8 cellular contexts compared by ENCODE assay signal in the genomic region with DNA sequence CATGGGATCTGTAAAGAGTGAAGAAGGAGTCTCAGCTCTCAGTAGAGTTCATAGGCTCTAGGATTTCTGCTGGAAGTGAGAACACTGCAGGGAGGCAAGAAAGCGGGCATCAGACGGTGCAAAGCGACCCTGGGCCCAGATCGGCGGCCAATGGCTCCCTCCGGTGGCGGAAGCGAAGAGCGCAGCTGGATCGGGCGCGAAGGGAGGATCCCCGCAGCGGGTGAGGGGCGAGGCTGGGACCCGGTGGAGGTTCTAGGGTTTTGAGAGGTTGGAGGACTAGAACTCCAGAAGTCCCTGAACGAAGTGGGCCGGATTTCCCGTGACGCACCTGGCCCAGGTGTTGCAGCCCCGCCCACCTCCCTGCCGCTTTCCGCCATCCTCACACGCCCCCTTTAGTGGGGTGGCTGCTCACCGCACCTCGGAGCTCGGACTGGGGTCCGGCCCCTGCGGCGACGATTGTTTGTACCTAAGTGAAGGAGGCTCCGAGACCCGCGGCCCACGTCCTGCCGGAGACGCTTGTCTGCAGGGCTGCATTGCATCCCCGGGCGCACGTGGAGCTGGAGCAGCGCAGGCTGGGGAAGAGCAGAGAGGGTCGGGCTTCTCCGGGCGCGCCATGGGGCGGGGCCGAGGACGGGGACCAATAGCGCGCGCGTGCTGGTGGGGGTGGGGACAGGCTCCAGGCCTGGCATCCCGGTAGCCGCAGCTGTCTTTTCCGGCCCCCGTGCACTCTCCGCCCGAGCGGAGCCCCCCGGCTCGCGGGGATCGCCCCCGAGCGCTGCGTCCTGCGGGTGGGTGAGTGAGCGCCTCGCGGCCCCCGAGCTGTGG. TPM values are rescaled to one million over a fixed set of nuclear protein-coding genes. Genes with fewer than 3 reads are reported as not detected.
A peak's percentile ranks its signal among the peaks of the same experiment; 100 is the strongest.
DNase-seq lines count a peak whose midpoint lies in the region; ATAC-seq and TF ChIP-seq lines count a peak whose summit lies in the region.

A gene with protein sequence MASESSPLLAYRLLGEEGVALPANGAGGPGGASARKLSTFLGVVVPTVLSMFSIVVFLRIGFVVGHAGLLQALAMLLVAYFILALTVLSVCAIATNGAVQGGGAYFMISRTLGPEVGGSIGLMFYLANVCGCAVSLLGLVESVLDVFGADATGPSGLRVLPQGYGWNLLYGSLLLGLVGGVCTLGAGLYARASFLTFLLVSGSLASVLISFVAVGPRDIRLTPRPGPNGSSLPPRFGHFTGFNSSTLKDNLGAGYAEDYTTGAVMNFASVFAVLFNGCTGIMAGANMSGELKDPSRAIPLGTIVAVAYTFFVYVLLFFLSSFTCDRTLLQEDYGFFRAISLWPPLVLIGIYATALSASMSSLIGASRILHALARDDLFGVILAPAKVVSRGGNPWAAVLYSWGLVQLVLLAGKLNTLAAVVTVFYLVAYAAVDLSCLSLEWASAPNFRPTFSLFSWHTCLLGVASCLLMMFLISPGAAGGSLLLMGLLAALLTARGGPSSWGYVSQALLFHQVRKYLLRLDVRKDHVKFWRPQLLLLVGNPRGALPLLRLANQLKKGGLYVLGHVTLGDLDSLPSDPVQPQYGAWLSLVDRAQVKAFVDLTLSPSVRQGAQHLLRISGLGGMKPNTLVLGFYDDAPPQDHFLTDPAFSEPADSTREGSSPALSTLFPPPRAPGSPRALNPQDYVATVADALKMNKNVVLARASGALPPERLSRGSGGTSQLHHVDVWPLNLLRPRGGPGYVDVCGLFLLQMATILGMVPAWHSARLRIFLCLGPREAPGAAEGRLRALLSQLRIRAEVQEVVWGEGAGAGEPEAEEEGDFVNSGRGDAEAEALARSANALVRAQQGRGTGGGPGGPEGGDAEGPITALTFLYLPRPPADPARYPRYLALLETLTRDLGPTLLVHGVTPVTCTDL (plus strand): TSS at position 666 of the 825 bp plus-strand sequence. CDS start 1,485 bp downstream, outside the sequence.

- no peaks in the 10 kb centered on the region for H3K9me3 Mint-ChIP-seq in activated T-helper 1 cell treated with anti-CD3 and anti-CD28 coated beads, Interleukin-12 subunit alpha, Interleukin-12 subunit beta, Interleukin-2, Interleukin-4 antibody, amounts not matched to agents 30 ng/mL and 10 ng/mL and 1 ng/mL, durations not matched to agents 14 hours and 24 hours and 36 hours
- H3K9me3 Mint-ChIP-seq in naive thymus-derived CD4-positive, alpha-beta T cell: no peaks in the 10 kb centered on the region
- no peaks in the 10 kb centered on the region for H3K9me3 Mint-ChIP-seq in stimulated activated memory B cell treated with anti-CD40 and anti-IgM and Interleukin-4, amounts not matched to agents 10 μg/mL and 1 μg/mL and 100 μg/mL, for 72 hours

- peaks cover 2% of the 10 kb centered on the region for H3K79me2 ChIP-seq in fibroblast of lung (ENCODE audit: control insufficient read depth, insufficient read depth, low read length)

- intact Hi-C loops in activated T-helper 1 cell treated with anti-CD3 and anti-CD28 coated beads, Interleukin-12 subunit alpha, Interleukin-12 subunit beta, Interleukin-2, Interleukin-4 antibody, amounts not matched to agents 30 ng/mL and 10 ng/mL and 1 ng/mL, durations not matched to agents 14 hours and 24 hours and 36 hours (cut with micrococcal nuclease): loop anchor here (1.0 to 5.0 kb wide), 16 partner anchors 15 to 373 kb away; a partner anchor contains a TSS
- intact Hi-C loops in naive thymus-derived CD4-positive, alpha-beta T cell (cut with micrococcal nuclease): loop anchor here (1.0 to 5.0 kb wide), 18 partner anchors 14 to 423 kb away; a partner anchor contains a TSS

- H3K9ac ChIP-seq in fibroblast of lung (ENCODE audit: insufficient read depth, low read length): peak within 1 kb of the TSS; percentile 46

- H3K4me1 Mint-ChIP-seq in activated T-helper 1 cell treated with anti-CD3 and anti-CD28 coated beads, Interleukin-12 subunit alpha, Interleukin-12 subunit beta, Interleukin-2, Interleukin-4 antibody, amounts not matched to agents 30 ng/mL and 10 ng/mL and 1 ng/mL, durations not matched to agents 14 hours and 24 hours and 36 hours (ENCODE audit: low read depth): peaks cover 8% of the 10 kb centered on the region
- peaks cover 0 to 31% (median 19%) of the 10 kb centered on the region in 7 donors for H3K4me1 Mint-ChIP-seq in naive thymus-derived CD4-positive, alpha-beta T cell
- H3K4me1 Mint-ChIP-seq in stimulated activated memory B cell treated with anti-CD40 and anti-IgM and Interleukin-4, amounts not matched to agents 10 μg/mL and 1 μg/mL and 100 μg/mL, for 72 hours: peaks cover 37% of the 10 kb centered on the region

- peak within 1 kb of the TSS; percentile 92 for H3K4me2 ChIP-seq in fibroblast of lung (ENCODE audit: extremely low read depth, insufficient read depth, low read length)

- peak within 1 kb of the TSS; percentile 79 for H3K27ac Mint-ChIP-seq in activated T-helper 1 cell treated with anti-CD3 and anti-CD28 coated beads, Interleukin-12 subunit alpha, Interleukin-12 subunit beta, Interleukin-2, Interleukin-4 antibody, amounts not matched to agents 30 ng/mL and 10 ng/mL and 1 ng/mL, durations not matched to agents 14 hours and 24 hours and 36 hours
- H3K27ac Mint-ChIP-seq in naive thymus-derived CD4-positive, alpha-beta T cell: peak within 1 kb of the TSS; percentile 71 to 97 (median 90)
- peak within 1 kb of the TSS; percentile 64 for H3K27ac Mint-ChIP-seq in stimulated activated memory B cell treated with anti-CD40 and anti-IgM and Interleukin-4, amounts not matched to agents 10 μg/mL and 1 μg/mL and 100 μg/mL, for 72 hours

- peak within 1 kb of the TSS; percentile 93 for H3K4me3 Mint-ChIP-seq in activated T-helper 1 cell treated with anti-CD3 and anti-CD28 coated beads, Interleukin-12 subunit alpha, Interleukin-12 subunit beta, Interleukin-2, Interleukin-4 antibody, amounts not matched to agents 30 ng/mL and 10 ng/mL and 1 ng/mL, durations not matched to agents 14 hours and 24 hours and 36 hours
- peak within 1 kb of the TSS; percentile 89 to 95 (median 92) for H3K4me3 Mint-ChIP-seq in naive thymus-derived CD4-positive, alpha-beta T cell
- H3K4me3 Mint-ChIP-seq in stimulated activated memory B cell treated with anti-CD40 and anti-IgM and Interleukin-4, amounts not matched to agents 10 μg/mL and 1 μg/mL and 100 μg/mL, for 72 hours: peak within 1 kb of the TSS; percentile 97

- H3K9me3 ChIP-seq in fibroblast of lung (ENCODE audit: control insufficient read depth, insufficient read depth, low read depth, low read length): no peaks in the 10 kb centered on the region
- H3K9me3 ChIP-seq in naive thymus-derived CD4-positive, alpha-beta T cell (ENCODE audit: control insufficient read depth in 2 of 3, low read length in 3 of 3): no peaks in the 10 kb centered on the region

- H3K27me3 Mint-ChIP-seq in activated T-helper 1 cell treated with anti-CD3 and anti-CD28 coated beads, Interleukin-12 subunit alpha, Interleukin-12 subunit beta, Interleukin-2, Interleukin-4 antibody, amounts not matched to agents 30 ng/mL and 10 ng/mL and 1 ng/mL, durations not matched to agents 14 hours and 24 hours and 36 hours (ENCODE audit: insufficient read depth): peaks cover 5% of the 10 kb centered on the region
- no peaks in the 10 kb centered on the region for H3K27me3 Mint-ChIP-seq in naive thymus-derived CD4-positive, alpha-beta T cell
- H3K27me3 Mint-ChIP-seq in stimulated activated memory B cell treated with anti-CD40 and anti-IgM and Interleukin-4, amounts not matched to agents 10 μg/mL and 1 μg/mL and 100 μg/mL, for 72 hours: no peaks in the 10 kb centered on the region

- no peak within 1 kb of the TSS for H3K27ac ChIP-seq in fibroblast of lung (ENCODE audit: insufficient read depth, low read length)
- peak within 1 kb of the TSS; percentile 76 for H3K27ac ChIP-seq in naive thymus-derived CD4-positive, alpha-beta T cell (ENCODE audit: low read depth, low read length)

- CTCF ChIA-PET in naive thymus-derived CD4-positive, alpha-beta T cell (lab: Charles Lee): interaction anchor here (0.5 to 4.3 kb wide), 10 partner anchors 10 to 1569 kb away, joined by 3 to 44 read pairs (median 4); a partner anchor contains a TSS

- POLR2A ChIA-PET in naive thymus-derived CD4-positive, alpha-beta T cell (lab: Charles Lee): interaction anchor here (0.7 to 3.3 kb wide), 9 partner anchors 10 to 373 kb away, joined by 3 to 22 read pairs (median 3); a partner anchor contains a TSS

- peak; percentile 83 to 91 for TF ChIP-seq CTCF in fibroblast of lung (conservative IDR thresholded peaks at IDR 0.05 in 1 of 2, IDR thresholded peaks at IDR 0.05 in 1 of 2; ENCODE audit: low read depth in 1 of 2, low read length in 2 of 2)

- H3K4me1 ChIP-seq in fibroblast of lung (ENCODE audit: control insufficient read depth, extremely low read depth, insufficient read depth, low read length): peaks cover 4% of the 10 kb centered on the region
- H3K4me1 ChIP-seq in naive thymus-derived CD4-positive, alpha-beta T cell (ENCODE audit: control insufficient read depth in 2 of 2, insufficient read depth in 2 of 2, low read length in 2 of 2): peaks cover 8 to 16% of the 10 kb centered on the region in 2 donors

- peak within 1 kb of the TSS; percentile 78 for H2AFZ ChIP-seq in fibroblast of lung (ENCODE audit: low read length)

- peak within 1 kb of the TSS; percentile 49 to 83 (median 54) for H3K4me3 ChIP-seq in fibroblast of lung (replicated peaks in 1 of 4; ENCODE audit: control extremely low read depth in 1 of 4, insufficient read depth in 1 of 4, low read depth in 3 of 4, low read length in 4 of 4)
- peak within 1 kb of the TSS; percentile 73 for H3K4me3 ChIP-seq in naive thymus-derived CD4-positive, alpha-beta T cell (ENCODE audit: low read length)

- H3K36me3 Mint-ChIP-seq in activated T-helper 1 cell treated with anti-CD3 and anti-CD28 coated beads, Interleukin-12 subunit alpha, Interleukin-12 subunit beta, Interleukin-2, Interleukin-4 antibody, amounts not matched to agents 30 ng/mL and 10 ng/mL and 1 ng/mL, durations not matched to agents 14 hours and 24 hours and 36 hours (ENCODE audit: low read depth): peaks cover 9% of the 10 kb centered on the region
- H3K36me3 Mint-ChIP-seq in naive thymus-derived CD4-positive, alpha-beta T cell: peaks cover 0 to 11% (median 3%) of the 10 kb centered on the region in 5 donors
- peaks cover 15% of the 10 kb centered on the region for H3K36me3 Mint-ChIP-seq in stimulated activated memory B cell treated with anti-CD40 and anti-IgM and Interleukin-4, amounts not matched to agents 10 μg/mL and 1 μg/mL and 100 μg/mL, for 72 hours

- peaks cover 5% of the 10 kb centered on the region for H3K36me3 ChIP-seq in fibroblast of lung (ENCODE audit: control insufficient read depth, insufficient read depth, low read length)
- peaks cover 0 to 21% (median 0%) of the 10 kb centered on the region in 3 experiments for H3K36me3 ChIP-seq in naive thymus-derived CD4-positive, alpha-beta T cell (ENCODE audit: control insufficient read depth in 2 of 3, insufficient read depth in 3 of 3, low read length in 3 of 3)

- no peaks in the 10 kb centered on the region for H3K27me3 ChIP-seq in fibroblast of lung (ENCODE audit: control insufficient read depth, insufficient read depth, low read length)
- no peaks in the 10 kb centered on the region for H3K27me3 ChIP-seq in naive thymus-derived CD4-positive, alpha-beta T cell (ENCODE audit: control insufficient read depth in 2 of 2, insufficient read depth in 2 of 2, low read length in 2 of 2)

- peak; percentile 91 for ATAC-seq in GM21723 (IDR thresholded peaks at IDR 0.05; ENCODE audit: unreplicated experiment)
- ATAC-seq in naive thymus-derived CD4-positive, alpha-beta T cell: peak; percentile 96
- peak; percentile 97 for ATAC-seq in stimulated activated memory B cell treated with anti-CD40 and anti-IgM and Interleukin-4, amounts not matched to agents 10 μg/mL and 1 μg/mL and 100 μg/mL, for 72 hours

- H4K20me1 ChIP-seq in fibroblast of lung (ENCODE audit: control insufficient read depth, extremely low read depth, insufficient read depth, low read length): no peaks in the 10 kb centered on the region

- DNase-seq in DMS53 (lab: John Stamatoyannopoulos, UW): peak; percentile 97
- DNase-seq in Kasumi-1 (lab: John Stamatoyannopoulos, UW): peak; percentile 84 to 88
- peak; percentile 95 for DNase-seq in RPMI8226
- peak; percentile 86 for DNase-seq in activated T-helper 1 cell treated with anti-CD3 and anti-CD28 coated beads, Interleukin-12 subunit alpha, Interleukin-12 subunit beta, Interleukin-2, Interleukin-4 antibody, amounts not matched to agents 30 ng/mL and 10 ng/mL and 1 ng/mL, durations not matched to agents 14 hours and 24 hours and 36 hours (ENCODE audit: low spot score)
- DNase-seq in fibroblast of lung (ENCODE audit: low read depth in 2 of 2): peak; percentile 86 to 88
- peak; percentile 71 to 90 (median 85) for DNase-seq in naive thymus-derived CD4-positive, alpha-beta T cell

RNA-seq across cellular contexts. Expression of the gene that starts here (rescaled TPM):
- 46.0 and 47.9 TPM in 2 replicates for total RNA-seq in activated T-helper 1 cell treated with anti-CD3 and anti-CD28 coated beads, Interleukin-12 subunit alpha, Interleukin-12 subunit beta, Interleukin-2, Interleukin-4 antibody, amounts not matched to agents 30 ng/mL and 10 ng/mL and 1 ng/mL, durations not matched to agents 14 hours and 24 hours and 36 hours
- total RNA-seq in fibroblast of lung: 13.4 and 18.5 TPM in 2 replicates
- polyA plus RNA-seq in fibroblast of lung: 6.6 and 7.1 TPM in 2 replicates
- 13.4 and 19.0 TPM in 2 replicates for polyA plus RNA-seq in fibroblast of lung (2012)
- 31.2 and 54.8 TPM in 2 replicates for polyA minus RNA-seq in fibroblast of lung (ENCODE audit: low replicate concordance)
- total RNA-seq in naive thymus-derived CD4-positive, alpha-beta T cell: 10 to 100 TPM; 50.4 to 78.6 (median 62.7) TPM
- polyA plus RNA-seq in naive thymus-derived CD4-positive, alpha-beta T cell: 1 to 10 TPM; 5.0 to 7.8 TPM
